ENCODE assay signal across 17 cellular contexts in genomic region chr15:38642689-38643270, GRCh38.
DNase-seq lines count a peak whose midpoint lies in the region; ATAC-seq and TF ChIP-seq lines count a peak whose summit lies in the region.
"Had no signal": no experiment of that assay in that cellular context is flagged by ENCODE, and none has a peak within 500 bp of the region (broad histone marks: within the 10 kb centered on the region; RNA-seq: fewer than 3 reads in every experiment).

No MANE protein-coding gene starts in this region.

- TF ChIP-seq CTCF in foreskin fibroblast (IDR thresholded peaks at IDR 0.05; ENCODE audit: low read depth, low read length): no peak
- no peak for TF ChIP-seq CTCF in WERI-Rb-1 (IDR thresholded peaks at IDR 0.05; ENCODE audit: low read depth, low read length)

- no peak overlapping the region for H3K27ac ChIP-seq in WERI-Rb-1
- H3K27ac ChIP-seq: foreskin keratinocyte, upper lobe of right lung had no signal

- no peaks in the 10 kb centered on the region for H3K36me3 ChIP-seq in WERI-Rb-1
- H3K36me3 ChIP-seq: upper lobe of right lung had no signal

- peaks cover 28% of the 10 kb centered on the region for H3K27me3 ChIP-seq in WERI-Rb-1 (ENCODE audit: insufficient read depth, low read depth, severe bottlenecking)
- H3K27me3 ChIP-seq: upper lobe of right lung had no signal

- peak; percentile 45 for ATAC-seq in GM18498 (IDR thresholded peaks at IDR 0.05; ENCODE audit: unreplicated experiment)
- ATAC-seq in GM19397 (IDR thresholded peaks at IDR 0.05; ENCODE audit: unreplicated experiment): peak; percentile 58
- peak; percentile 51 for ATAC-seq in HG03139 (IDR thresholded peaks at IDR 0.05; ENCODE audit: unreplicated experiment)
- peak; percentile 65 for ATAC-seq in left colon
- ATAC-seq: foreskin keratinocyte, upper lobe of right lung had no signal

- H3K9me3 ChIP-seq in WERI-Rb-1 (ENCODE audit: severe bottlenecking): no peaks in the 10 kb centered on the region
- H3K9me3 ChIP-seq: upper lobe of right lung had no signal

- DNase-seq in left colon (no peak), foreskin fibroblast (no peak), WERI-Rb-1 (no peak), AML-193 (lab: John Stamatoyannopoulos, UW) (no peak), NCI-H1105 (lab: John Stamatoyannopoulos, UW) (no peak)
- DNase-seq: activated CD8-positive, alpha-beta memory T cell treated with anti-CD3 and anti-CD28 coated beads, Interleukin-2, amount 50 U/mL, for 48 hours; foreskin keratinocyte; immature natural killer cell; mesendoderm; NCI-H1417; NCI-H446 treated with DMSO at 0.1 percent for 48 hours; nucleus accumbens; OCI-M1; upper lobe of right lung had no signal

- H3K4me3 ChIP-seq in foreskin fibroblast (ENCODE audit: low read depth in 1 of 2, low read length in 2 of 2) (no peak overlapping the region), WERI-Rb-1 (ENCODE audit: low read depth, low read length) (no peak overlapping the region)
- H3K4me3 ChIP-seq: upper lobe of right lung had no signal

- intact Hi-C loops in left colon (cut with DNase I, micrococcal nuclease): no loop called here
